ENCODE assay signal across 8 cellular contexts in genomic region chr5:149345892-149346222, GRCh38. TPM values are rescaled to one million over a fixed set of nuclear protein-coding genes. Genes with fewer than 3 reads are reported as not detected.
DNase-seq lines count a peak whose midpoint lies in the region; ATAC-seq lines count a peak whose summit lies in the region.

No MANE protein-coding gene starts in this region.

- H3K27me3 ChIP-seq in effector memory CD4-positive, alpha-beta T cell (replicated peaks; ENCODE audit: control insufficient read depth, insufficient read depth, low read length, poor library complexity, severe bottlenecking): no peaks in the 10 kb centered on the region
- H3K27me3 ChIP-seq in mucosa of rectum (ENCODE audit: control insufficient read depth in 2 of 2, insufficient read depth in 2 of 2, low read length in 2 of 2): no peaks in the 10 kb centered on the region

- DNase-seq in GM03348 (ENCODE audit: low spot score) (peak; percentile 59), SK-N-MC (ENCODE audit: low read depth, low spot score) (no peak), SK-N-DZ (ENCODE audit: low spot score) (no peak)
- no peak for DNase-seq in effector memory CD4-positive, alpha-beta T cell

- H3K27ac ChIP-seq in SK-N-MC (peak overlapping the region; percentile 70), mucosa of rectum (ENCODE audit: low read depth in 2 of 2, low read length in 2 of 2) (peak overlapping the region; percentile 72 to 81)
- peak overlapping the region; percentile 77 for H3K27ac ChIP-seq in effector memory CD4-positive, alpha-beta T cell (ENCODE audit: insufficient read depth, low read length, poor library complexity, severe bottlenecking)

- peak overlapping the region; percentile 90 for H3K4me3 ChIP-seq in SK-N-MC
- peak overlapping the region; percentile 65 for H3K4me3 ChIP-seq in effector memory CD4-positive, alpha-beta T cell (ENCODE audit: insufficient read depth, low read depth, low read length, poor library complexity, severe bottlenecking)
- H3K4me3 ChIP-seq in mucosa of rectum (ENCODE audit: low read length in 2 of 2): peak overlapping the region; percentile 87 to 91

- H3K9me3 ChIP-seq in SK-N-MC (ENCODE audit: low read depth, low read length): no peaks in the 10 kb centered on the region
- no peaks in the 10 kb centered on the region for H3K9me3 ChIP-seq in effector memory CD4-positive, alpha-beta T cell (ENCODE audit: control insufficient read depth, low read length)
- no peaks in the 10 kb centered on the region for H3K9me3 ChIP-seq in mucosa of rectum (ENCODE audit: control insufficient read depth in 2 of 2, low read length in 2 of 2)

- ATAC-seq in HG02588 (IDR thresholded peaks at IDR 0.05; ENCODE audit: unreplicated experiment): peak; percentile 6
- no peak for ATAC-seq in GM18517 (IDR thresholded peaks at IDR 0.05; ENCODE audit: unreplicated experiment)
- ATAC-seq in GM21576 (IDR thresholded peaks at IDR 0.05; ENCODE audit: unreplicated experiment): no peak

- H3K9ac ChIP-seq in SK-N-MC (ENCODE audit: insufficient read length): peak overlapping the region; percentile 94
- H3K9ac ChIP-seq in mucosa of rectum (ENCODE audit: low read depth in 1 of 2, low read length in 2 of 2): peak overlapping the region; percentile 66 to 71

- peaks cover 39% of the 10 kb centered on the region for H3K4me1 ChIP-seq in effector memory CD4-positive, alpha-beta T cell (ENCODE audit: control insufficient read depth, insufficient read depth, low read length, poor library complexity, severe bottlenecking)
- H3K4me1 ChIP-seq in mucosa of rectum (ENCODE audit: control insufficient read depth in 2 of 2, insufficient read depth in 2 of 2, low read length in 2 of 2): peaks cover 6 to 12% of the 10 kb centered on the region in 2 donors

- H3K36me3 ChIP-seq in SK-N-MC (ENCODE audit: insufficient read depth, low read length) (peaks cover 40% of the 10 kb centered on the region), mucosa of rectum (ENCODE audit: control insufficient read depth in 2 of 2, insufficient read depth in 2 of 2, low read length in 2 of 2) (peaks cover 24 to 30% of the 10 kb centered on the region in 2 donors)
- peaks cover 16% of the 10 kb centered on the region for H3K36me3 ChIP-seq in effector memory CD4-positive, alpha-beta T cell (ENCODE audit: control insufficient read depth, insufficient read depth, low read length)

RNA-seq across cellular contexts. Expression of gene GRPEL2, which starts 0.6 kb away (rescaled TPM):
- polyA plus RNA-seq in SK-N-DZ (2014; cell fraction: cytosol; rRNA removed): 23.4 and 28.1 TPM in 2 replicates
- 15.7 and 18.4 TPM in 2 replicates for polyA plus RNA-seq in SK-N-DZ (2014; cell fraction: nucleus; rRNA removed)

RNA-seq across cellular contexts. Expression of gene PCYOX1L, which starts 12.0 kb away (rescaled TPM):
- polyA plus RNA-seq in SK-N-DZ (2014; cell fraction: cytosol; rRNA removed): 35.5 and 36.3 TPM in 2 replicates
- polyA plus RNA-seq in SK-N-DZ (2014; cell fraction: nucleus; rRNA removed): 32.9 and 42.1 TPM in 2 replicates

RNA-seq across cellular contexts. Expression of gene IL17B, which starts 33.2 kb away (rescaled TPM):
- 1.9 and 2.3 TPM in 2 replicates for polyA plus RNA-seq in SK-N-DZ (2014; cell fraction: cytosol; rRNA removed)
- 0.50 and 4.4 TPM in 2 replicates for polyA plus RNA-seq in SK-N-DZ (2014; cell fraction: nucleus; rRNA removed)
